Comparison of ENCODE assay signal across 15 cellular contexts in the genomic region with DNA sequence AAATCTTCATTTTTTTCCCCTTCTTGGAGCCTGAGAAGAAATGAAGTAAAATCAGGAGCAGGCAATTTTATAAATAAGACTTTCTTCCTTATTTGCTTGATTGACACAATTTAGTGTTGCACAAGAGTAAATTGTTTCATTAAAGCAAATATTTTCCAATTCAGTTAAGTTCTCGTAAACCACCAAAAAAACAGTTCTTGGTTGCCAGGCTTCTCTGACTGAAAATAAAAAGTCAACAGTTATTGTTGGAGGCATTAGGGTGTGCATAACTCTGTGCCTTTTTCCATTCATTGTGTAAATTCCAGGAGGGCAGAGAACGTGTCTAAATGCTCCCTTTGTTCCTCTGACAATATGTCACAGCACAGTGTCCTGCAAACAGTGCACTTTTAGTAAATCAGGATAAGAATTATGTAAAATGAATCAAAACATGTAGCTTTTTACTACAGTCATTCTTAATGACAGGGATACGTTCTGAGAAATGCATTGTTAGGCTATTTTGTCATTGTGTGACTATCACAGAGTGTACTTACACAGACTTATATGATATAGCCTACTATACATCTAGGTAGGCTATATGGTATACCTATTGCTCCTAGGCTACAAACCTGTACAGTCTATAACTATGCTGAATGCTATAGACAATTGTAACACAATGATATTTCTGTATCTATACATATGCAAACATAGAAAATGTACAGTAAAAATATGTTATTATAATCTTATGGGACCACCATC. TPM values are rescaled to one million over a fixed set of nuclear protein-coding genes. Genes with fewer than 3 reads are reported as not detected.
DNase-seq lines count a peak whose midpoint lies in the region; TF ChIP-seq lines count a peak whose summit lies in the region.
"Had no signal": no experiment of that assay in that cellular context is flagged by ENCODE, and none has a peak within 500 bp of the region (broad histone marks: within the 10 kb centered on the region; RNA-seq: fewer than 3 reads in every experiment).

CP (minus strand) TSS at position 47 of the 735 bp plus-strand sequence; CDS start at position 10, 37 bp downstream.

- TF ChIP-seq RAD21 in neural cell (conservative IDR thresholded peaks at IDR 0.05) = no peak

- POLR2A ChIA-PET in MCF 10A (lab: Yijun Ruan, JAX) = interaction anchor here (1.0 to 1.9 kb wide), 2 partner anchors 15 to 30 kb away, joined by 3 to 7 read pairs; no protein-coding TSS in a partner anchor

- H3K27ac ChIP-seq in breast epithelium (no peak within 1 kb of the TSS), neural cell (ENCODE audit: low read length) (no peak within 1 kb of the TSS), vagina (no peak within 1 kb of the TSS)

- TF ChIP-seq EP300 in neural cell (conservative IDR thresholded peaks at IDR 0.05; ENCODE audit: poor library complexity, severe bottlenecking) = no peak

- no peaks in the 10 kb centered on the region for H3K27me3 Mint-ChIP-seq in MCF 10A (ENCODE audit: insufficient read depth, unreplicated experiment)
- H3K27me3 Mint-ChIP-seq: activated T-helper 17 cell treated with anti-CD3 and anti-CD28 coated beads, Interleukin-2, amount 50 U/mL, for 72 hours had no signal

- H3K9me3 ChIP-seq in breast epithelium = no peaks in the 10 kb centered on the region
- no peaks in the 10 kb centered on the region for H3K9me3 ChIP-seq in endocrine pancreas (ENCODE audit: control insufficient read depth, low read length)
- H3K9me3 ChIP-seq in neural cell (ENCODE audit: low read length) = no peaks in the 10 kb centered on the region
- no peaks in the 10 kb centered on the region for H3K9me3 ChIP-seq in vagina

- no peaks in the 10 kb centered on the region for H3K27me3 ChIP-seq in breast epithelium
- H3K27me3 ChIP-seq in endocrine pancreas (ENCODE audit: control insufficient read depth, insufficient read depth, low read length) = no peaks in the 10 kb centered on the region
- no peaks in the 10 kb centered on the region for H3K27me3 ChIP-seq in neural cell (ENCODE audit: insufficient read depth, low read depth, low read length)
- H3K27me3 ChIP-seq in vagina = no peaks in the 10 kb centered on the region

- H4K20me1 ChIP-seq in neural cell (ENCODE audit: insufficient read depth) = no peaks in the 10 kb centered on the region

- H3K27ac Mint-ChIP-seq in MCF 10A (ENCODE audit: low read depth, unreplicated experiment) = no peak within 1 kb of the TSS
- H3K27ac Mint-ChIP-seq: activated CD4-positive, alpha-beta T cell treated with anti-CD3 and anti-CD28 coated beads, Interleukin-2, amount 10 ng/mL, durations not matched to agents 24 days and 14 days; activated T-helper 17 cell treated with anti-CD3 and anti-CD28 coated beads, Interleukin-2, amount 50 U/mL, for 72 hours; T-cell had no signal

- no peak for TF ChIP-seq CTCF in breast epithelium (IDR thresholded peaks at IDR 0.05)
- no peak for TF ChIP-seq CTCF in MCF 10A (IDR thresholded peaks at IDR 0.05; ENCODE audit: unreplicated experiment)
- TF ChIP-seq CTCF in neural cell (IDR thresholded peaks at IDR 0.05; ENCODE audit: poor library complexity, severe bottlenecking) = no peak
- TF ChIP-seq CTCF in vagina (IDR thresholded peaks at IDR 0.05) = no peak

- H3K36me3 Mint-ChIP-seq in MCF 10A (ENCODE audit: insufficient read depth, unreplicated experiment) = no peaks in the 10 kb centered on the region
- H3K36me3 Mint-ChIP-seq: T-cell had no signal

- no peak within 1 kb of the TSS for H3K4me2 ChIP-seq in neural cell (ENCODE audit: low read length)

- H3F3A ChIP-seq in neural cell (ENCODE audit: insufficient read depth, low read length, poor library complexity, severe bottlenecking) = no peaks in the 10 kb centered on the region

- peak within 1 kb of the TSS in 2 of 3 donors; percentile 3 to 5 for H3K4me3 ChIP-seq in breast epithelium
- H3K4me3 ChIP-seq in endocrine pancreas (ENCODE audit: control insufficient read depth, insufficient read depth, low read length) = peak within 1 kb of the TSS; percentile 7
- no peak within 1 kb of the TSS for H3K4me3 ChIP-seq in neural cell (ENCODE audit: low read length)
- H3K4me3 ChIP-seq in vagina = no peak within 1 kb of the TSS

- CTCF ChIA-PET in MCF 10A (lab: Yijun Ruan, JAX) = interaction anchor here (0.7 to 1.4 kb wide), 2 partner anchors 13 to 102 kb away, joined by 5 to 6 read pairs; no protein-coding TSS in a partner anchor

- H3K36me3 ChIP-seq in breast epithelium (no peaks in the 10 kb centered on the region), endocrine pancreas (ENCODE audit: control insufficient read depth, insufficient read depth, low read length) (no peaks in the 10 kb centered on the region), neural cell (ENCODE audit: insufficient read depth, low read length) (no peaks in the 10 kb centered on the region), vagina (no peaks in the 10 kb centered on the region)

- intact Hi-C loops in breast epithelium (cut with DNase I; ENCODE audit: low total_unique reads) (no loop called here), MCF 10A (cut with micrococcal nuclease) (no loop called here), vagina (cut with DNase I) (no loop called here)

- H2AFZ ChIP-seq in neural cell (ENCODE audit: low read depth, low read length) = no peak within 1 kb of the TSS

- DNase-seq in breast epithelium (ENCODE audit: low spot score in 2 of 2) = no peak
- no peak for DNase-seq in MCF 10A (ENCODE audit: unreplicated experiment)
- DNase-seq in vagina (ENCODE audit: extremely low spot score in 2 of 2) = no peak
- DNase-seq in stimulated activated naive CD4-positive, alpha-beta T cell (lab: John Stamatoyannopoulos, UW) = no peak
- DNase-seq in NCI-H2081 treated with DMSO at 0.1 percent for 48 hours (lab: John Stamatoyannopoulos, UW) = no peak
- DNase-seq in NCI-H1417 treated with DMSO at 0.1 percent for 48 hours (lab: John Stamatoyannopoulos, UW) = no peak
- DNase-seq: ACHN; activated CD4-positive, alpha-beta T cell treated with anti-CD3 and anti-CD28 coated beads, Interleukin-2, amount 10 ng/mL, durations not matched to agents 24 days and 14 days; NCI-H2107; T-cell; trophoblast cell had no signal

- no peaks in the 10 kb centered on the region for H3K79me2 ChIP-seq in neural cell (replicated peaks; ENCODE audit: insufficient read depth, low read length)

- no peak within 1 kb of the TSS for H3K4me3 Mint-ChIP-seq in MCF 10A (ENCODE audit: unreplicated experiment)
- H3K4me3 Mint-ChIP-seq: activated CD4-positive, alpha-beta T cell treated with anti-CD3 and anti-CD28 coated beads, Interleukin-2, amount 10 ng/mL, durations not matched to agents 24 days and 14 days; activated T-helper 17 cell treated with anti-CD3 and anti-CD28 coated beads, Interleukin-2, amount 50 U/mL, for 72 hours; T-cell had no signal

- H3K9me3 Mint-ChIP-seq in MCF 10A (ENCODE audit: unreplicated experiment) = no peaks in the 10 kb centered on the region
- H3K9me3 Mint-ChIP-seq: activated T-helper 17 cell treated with anti-CD3 and anti-CD28 coated beads, Interleukin-2, amount 50 U/mL, for 72 hours; T-cell had no signal

- no TSS peak for BruUV-seq in MCF 10A (replicated peaks; lab: Mats Ljungman, UMichigan)

- peaks cover 18% of the 10 kb centered on the region for H3K4me1 Mint-ChIP-seq in MCF 10A (ENCODE audit: insufficient read depth, unreplicated experiment)

- TF ChIP-seq POLR2A in breast epithelium (IDR thresholded peaks at IDR 0.05) = no peak
- TF ChIP-seq POLR2A in vagina (IDR thresholded peaks at IDR 0.05) = no peak

- H3K9me2 ChIP-seq in neural cell (ENCODE audit: insufficient read depth, low read length) = no peaks in the 10 kb centered on the region

- H3K4me1 ChIP-seq in breast epithelium = no peaks in the 10 kb centered on the region
- H3K4me1 ChIP-seq in endocrine pancreas (ENCODE audit: control insufficient read depth, insufficient read depth, low read length) = no peaks in the 10 kb centered on the region
- H3K4me1 ChIP-seq in vagina = peaks cover 17% of the 10 kb centered on the region

- H3K9ac ChIP-seq in endocrine pancreas (ENCODE audit: control insufficient read depth, insufficient read depth, low read length) (no peak within 1 kb of the TSS), neural cell (ENCODE audit: low read length) (no peak within 1 kb of the TSS)

TF ChIP-seq in neural cell, 6 proteins besides CTCF, POLR2A, EP300 and RAD21:
- TF ChIP-seq POLR2AphosphoS5 (IDR thresholded peaks at IDR 0.05) = peak; percentile 11
- TF ChIP-seq REST (IDR thresholded peaks at IDR 0.05; ENCODE audit: borderline replicate concordance) = no peak

RNA-seq across cellular contexts. Expression of gene CP, which starts in this region (rescaled TPM):
- 100 to 1,000 TPM in 1 of 3 donors, 10 to 100 TPM in 2; 25.9 to 225 (median 30.2) TPM for total RNA-seq in breast epithelium
- 0.37 TPM in 1 of 2 replicates, not detected in the other for total RNA-seq in MCF 10A (2022)
- polyA plus RNA-seq in neural cell = not detected in 2 replicates
- 0.35 and 0.73 TPM in 2 replicates for polyA minus RNA-seq in neural cell
- 26.3 TPM for total RNA-seq in vagina
- total RNA-seq: activated CD4-positive, alpha-beta T cell treated with anti-CD3 and anti-CD28 coated beads, Interleukin-2, amount 10 ng/mL, durations not matched to agents 24 days and 14 days; activated T-helper 17 cell treated with anti-CD3 and anti-CD28 coated beads, Interleukin-2, amount 50 U/mL, for 72 hours; myocyte had no signal

Comparison
In these comparisons a context has a peak if more than half of its experiments do, and no peak if none do; other contexts are left out.
1. RNA of gene CP (total RNA-seq): 25.9 to 225 TPM in breast epithelium and 26.3 TPM in vagina (single experiment); 0.37 TPM in MCF 10A; every median in the first group is over 10 times any median in the second.
2. H3K4me3 ChIP-seq: peak in breast epithelium (2 of 3) and endocrine pancreas (single experiment); none in neural cell (single experiment) and vagina (0 of 2).